ENCODE assay signal across 9 cellular contexts in genomic region chr15:25739687-25740121, GRCh38.
DNase-seq lines count a peak whose midpoint lies in the region; ATAC-seq, FAIRE-seq and TF ChIP-seq lines count a peak whose summit lies in the region.
"Had no signal": no experiment of that assay in that cellular context is flagged by ENCODE, and none has a peak within 500 bp of the region (broad histone marks: within the 10 kb centered on the region; RNA-seq: fewer than 3 reads in every experiment).

No MANE protein-coding gene starts in this region.

- H3K27ac Mint-ChIP-seq in MCF 10A (ENCODE audit: low read depth, unreplicated experiment) = no peak overlapping the region

- TF ChIP-seq POLR2A in GM12891 (IDR thresholded peaks at IDR 0.05; ENCODE audit: low read depth, low read length) (no peak), breast epithelium (IDR thresholded peaks at IDR 0.05) (no peak)

- no peak for FAIRE-seq in GM12891 (lab: Jason Lieb, UNC)
- FAIRE-seq: G401.6 had no signal

- no peaks in the 10 kb centered on the region for H3K4me1 Mint-ChIP-seq in MCF 10A (ENCODE audit: insufficient read depth, unreplicated experiment)

- H3K36me3 ChIP-seq in upper lobe of right lung (no peaks in the 10 kb centered on the region), breast epithelium (no peaks in the 10 kb centered on the region)

- H3K36me3 Mint-ChIP-seq in MCF 10A (ENCODE audit: insufficient read depth, unreplicated experiment) = no peaks in the 10 kb centered on the region

- H3K4me3 Mint-ChIP-seq in MCF 10A (ENCODE audit: unreplicated experiment) = no peak overlapping the region

- H3K4me3 ChIP-seq in upper lobe of right lung (no peak overlapping the region), breast epithelium (no peak overlapping the region)

- intact Hi-C loops in MCF 10A (cut with micrococcal nuclease) (no loop called here), upper lobe of right lung (cut with DNase I) (no loop called here), breast epithelium (cut with DNase I; ENCODE audit: low total_unique reads) (loop anchor here (5.0 kb wide), 1 partner anchor 38 kb away; no protein-coding TSS in a partner anchor)

- DNase-seq in T47D (ENCODE audit: low read depth in 1 of 2, low spot score in 1 of 2) = peak; percentile 45 to 64
- DNase-seq in MCF 10A (ENCODE audit: unreplicated experiment) = no peak
- DNase-seq in MV-4-11 (lab: John Stamatoyannopoulos, UW) = peak; percentile 65
- DNase-seq in activated T-cell treated with anti-CD3 and anti-CD28 coated beads for 24 hours (ENCODE audit: low read depth) = peak; percentile 11
- peak; percentile 28 for DNase-seq in iPS DF 19.7 (ENCODE audit: low read depth, low spot score)
- DNase-seq in upper lobe of right lung = no peak
- no peak for DNase-seq in GM12891 (ENCODE audit: insufficient read length, low spot score)
- DNase-seq in breast epithelium (ENCODE audit: low spot score in 2 of 2) = no peak

- ATAC-seq in upper lobe of right lung = peak; percentile 37

- no peaks in the 10 kb centered on the region for H3K27me3 ChIP-seq in upper lobe of right lung
- H3K27me3 ChIP-seq in breast epithelium = no peaks in the 10 kb centered on the region

- POLR2A ChIA-PET in MCF 10A (lab: Yijun Ruan, JAX) = no interaction called here

- CTCF ChIA-PET in MCF 10A (lab: Yijun Ruan, JAX) = no interaction called here

- H3K27me3 Mint-ChIP-seq in MCF 10A (ENCODE audit: insufficient read depth, unreplicated experiment) = no peaks in the 10 kb centered on the region

- no TSS peak for BruUV-seq in MCF 10A (replicated peaks; lab: Mats Ljungman, UMichigan)

- no peaks in the 10 kb centered on the region for H3K9me3 ChIP-seq in upper lobe of right lung
- H3K9me3 ChIP-seq in breast epithelium = no peaks in the 10 kb centered on the region

- peaks cover 32% of the 10 kb centered on the region for H3K9me3 Mint-ChIP-seq in MCF 10A (ENCODE audit: unreplicated experiment)

- H3K4me1 ChIP-seq in upper lobe of right lung (peaks cover 6% of the 10 kb centered on the region), breast epithelium (no peaks in the 10 kb centered on the region)

- in situ Hi-C loops in T47D (cut with HindIII; ENCODE audit: low pct_unique_long_range_greater_than_20kb, low sequenced_read_pairs) = no loop called here

- H3K27ac ChIP-seq in upper lobe of right lung (no peak overlapping the region), breast epithelium (no peak overlapping the region)

- TF ChIP-seq CTCF in MCF 10A (IDR thresholded peaks at IDR 0.05; ENCODE audit: unreplicated experiment) (no peak), upper lobe of right lung (IDR thresholded peaks at IDR 0.05) (peak; percentile 26), breast epithelium (IDR thresholded peaks at IDR 0.05) (no peak)

TF ChIP-seq in GM12891, 5 proteins besides CTCF, POLR2A, EP300 and RAD21:
- TF ChIP-seq TAF1 (IDR thresholded peaks at IDR 0.05; ENCODE audit: low read depth, low read length) (no peak), SPI1 (IDR thresholded peaks at IDR 0.05; ENCODE audit: low read depth, low read length) (no peak), POU2F2 (IDR thresholded peaks at IDR 0.05; ENCODE audit: low read depth, low read length) (no peak), POLR2AphosphoS5 (IDR thresholded peaks at IDR 0.05; ENCODE audit: low read depth, low read length) (no peak), PAX5 (IDR thresholded peaks at IDR 0.05; ENCODE audit: insufficient read depth, low read length, severe bottlenecking) (no peak)

Comparison
In these comparisons a context has a peak if more than half of its experiments do, and no peak if none do; other contexts are left out.
1. DNase-seq: peak in T47D (2 of 2), MV-4-11 (single experiment), activated T-cell treated with anti-CD3 and anti-CD28 coated beads for 24 hours (single experiment) and iPS DF 19.7 (single experiment); none in MCF 10A (single experiment), upper lobe of right lung (single experiment), GM12891 (single experiment) and breast epithelium (0 of 2).